Comparison of ENCODE assay signal across 1 cellular context in the genomic region with DNA sequence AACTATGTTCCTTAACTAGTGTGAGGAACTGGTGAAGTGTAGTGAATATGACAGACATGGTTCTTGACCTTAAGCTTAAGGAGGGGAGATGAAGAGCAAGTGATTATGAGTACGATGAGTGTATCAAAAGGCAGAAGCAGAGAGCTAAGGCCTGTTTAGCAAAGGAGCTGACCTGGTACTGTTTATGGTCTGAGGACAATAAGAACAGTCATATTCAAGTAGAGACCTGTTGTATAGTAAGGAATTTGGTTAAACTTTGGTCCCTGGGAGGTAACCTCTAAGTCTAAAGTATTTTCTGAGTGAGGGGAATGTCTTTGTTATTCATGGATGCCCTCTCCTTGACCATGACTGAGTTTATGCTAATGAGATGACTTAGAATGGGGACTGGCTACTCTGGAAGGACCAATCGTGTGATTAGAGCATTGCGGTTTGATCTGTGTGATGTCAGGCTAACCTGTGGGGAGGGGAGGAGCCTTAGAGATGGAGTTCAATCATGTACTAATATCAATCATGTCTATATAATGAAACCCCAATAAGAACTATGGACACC.
TF ChIP-seq lines count a peak whose summit lies in the region.

No MANE protein-coding gene starts in this region.

TF ChIP-seq in H1, 55 proteins besides CTCF, POLR2A, EP300 and RAD21:
- TF ChIP-seq POU5F1 (IDR thresholded peaks at IDR 0.05; ENCODE audit: low read depth, low read length) (0 out of 2 replicates have a peak, but pooled peaks have one; percentile 43), SAP30 (IDR thresholded peaks at IDR 0.05; ENCODE audit: insufficient read depth, insufficient replicate concordance, low read length) (no peak), TEAD4 (IDR thresholded peaks at IDR 0.05; ENCODE audit: low read depth, low read length) (peak; percentile 69)
